ENCODE assay signal across 8 cellular contexts in genomic region chr2:54560146-54560881, GRCh38.
DNase-seq lines count a peak whose midpoint lies in the region; ATAC-seq and FAIRE-seq lines count a peak whose summit lies in the region.

No MANE protein-coding gene starts in this region.

- peak overlapping the region; percentile 94 for H3K23ac ChIP-seq in mesendoderm (ENCODE audit: low read length)

- H2BK15ac ChIP-seq in mesendoderm (replicated peaks; ENCODE audit: low read depth): no peak overlapping the region

- DNase-seq in EH (ENCODE audit: low read depth) (peak; percentile 82), SKM-1 (lab: John Stamatoyannopoulos, UW; ENCODE audit: unreplicated experiment) (peak; percentile 82), mesendoderm (no peak), urothelium cell line (ENCODE audit: low spot score) (peak; percentile 55), HK-2 (ENCODE audit: unreplicated experiment) (no peak)
- peak; percentile 6 for DNase-seq in effector CD4-positive, alpha-beta T cell

- H2BK120ac ChIP-seq in mesendoderm (ENCODE audit: low read depth, low read length): peak overlapping the region; percentile 74

- H3K18ac ChIP-seq in mesendoderm (ENCODE audit: low read length): peak overlapping the region; percentile 81

- peak overlapping the region; percentile 45 for H2BK5ac ChIP-seq in mesendoderm (ENCODE audit: low read length)

- peaks cover 10% of the 10 kb centered on the region for H3K79me1 ChIP-seq in mesendoderm (ENCODE audit: low read length)

- H3K4me2 ChIP-seq in mesendoderm (ENCODE audit: low read length): peak overlapping the region; percentile 93

- no peak overlapping the region for H4K8ac ChIP-seq in mesendoderm (ENCODE audit: low read depth, low read length)

- peaks cover 61% of the 10 kb centered on the region for H3K79me2 ChIP-seq in mesendoderm (ENCODE audit: control insufficient read depth, insufficient read depth, low read length)

- peak overlapping the region; percentile 90 for H3K56ac ChIP-seq in mesendoderm (ENCODE audit: low read length)

- FAIRE-seq in urothelium cell line (lab: Jason Lieb, UNC): no peak

- H3K4me3 ChIP-seq in mesendoderm (ENCODE audit: low read length): peak overlapping the region; percentile 84

- no peaks in the 10 kb centered on the region for H3K27me3 ChIP-seq in mesendoderm (ENCODE audit: insufficient read depth, low read length, poor library complexity)

- peak; percentile 40 for ATAC-seq in GM19372 (IDR thresholded peaks at IDR 0.05; ENCODE audit: low read depth, unreplicated experiment)
- ATAC-seq in HG03354 (IDR thresholded peaks at IDR 0.05; ENCODE audit: poor library complexity, severe bottlenecking, unreplicated experiment): peak; percentile 56

- no peak overlapping the region for H4K5ac ChIP-seq in mesendoderm (ENCODE audit: low read length)

- no peaks in the 10 kb centered on the region for H3K36me3 ChIP-seq in mesendoderm (ENCODE audit: control insufficient read depth, insufficient read depth, low read length)

- H3K4me1 ChIP-seq in mesendoderm (ENCODE audit: control insufficient read depth, low read depth, low read length): peaks cover 2% of the 10 kb centered on the region

- H2AK5ac ChIP-seq in mesendoderm (ENCODE audit: low read length): no peak overlapping the region

- peak overlapping the region; percentile 91 for H3K9ac ChIP-seq in mesendoderm (ENCODE audit: low read length)

- peak overlapping the region; percentile 98 for H3K27ac ChIP-seq in mesendoderm (ENCODE audit: low read depth, low read length)

- H3K4ac ChIP-seq in mesendoderm (ENCODE audit: low read depth, low read length): peak overlapping the region; percentile 65

- WGBS in mesendoderm (ENCODE audit: extremely low coverage, insufficient coverage, low lambda C conversion rate): no CpG with 5 or more reads among the region's 19 CpGs

Comparison
In these comparisons a context has a peak if more than half of its experiments do, and no peak if none do; other contexts are left out.
1. DNase-seq: peak in EH (single experiment), SKM-1 (single experiment), effector CD4-positive, alpha-beta T cell (single experiment) and urothelium cell line (single experiment); none in mesendoderm (single experiment) and HK-2 (single experiment).